ENCODE assay signal across 13 cellular contexts in genomic region chr19:11495885-11496284, GRCh38. TPM values are rescaled to one million over a fixed set of nuclear protein-coding genes. Genes with fewer than 3 reads are reported as not detected.
"Had no signal": no experiment of that assay in that cellular context is flagged by ENCODE, and none has a peak within 500 bp of the region (broad histone marks: within the 10 kb centered on the region; RNA-seq: fewer than 3 reads in every experiment).

No MANE protein-coding gene starts in this region.

- H3K27ac ChIP-seq: coronary artery, heart left ventricle, pancreas, stomach had no signal

- H3K9me3 ChIP-seq: heart left ventricle, pancreas, stomach had no signal

- H3K27me3 ChIP-seq: heart left ventricle, pancreas, stomach had no signal

- H3K4me1 ChIP-seq: heart left ventricle, pancreas, stomach had no signal

- H3K36me3 ChIP-seq: pancreas had no signal

- H3K4me3 ChIP-seq: coronary artery, heart left ventricle, pancreas, stomach had no signal

RNA-seq across cellular contexts. Expression of gene ELAVL3, which starts 15.0 kb away (rescaled TPM):
- total RNA-seq: dermis microvascular lymphatic vessel endothelial cell, glomerular endothelial cell, lower leg skin, mammary epithelial cell, myocyte, natural killer cell, right cardiac atrium had no signal
- polyA plus RNA-seq: esophagus, fibroblast of lung, mammary epithelial cell had no signal

RNA-seq across cellular contexts. Expression of gene CNN1, which starts 42.8 kb away (rescaled TPM):
- total RNA-seq: dermis microvascular lymphatic vessel endothelial cell, natural killer cell had no signal
